ENCODE assay signal across 8 cellular contexts in genomic region chr16:53419390-53419723, GRCh38. TPM values are rescaled to one million over a fixed set of nuclear protein-coding genes. Genes with fewer than 3 reads are reported as not detected.
DNase-seq lines count a peak whose midpoint lies in the region; ATAC-seq, FAIRE-seq and TF ChIP-seq lines count a peak whose summit lies in the region.
"Not testable (repeated sequence)": the region's sequence is repeated elsewhere in the genome, so short reads cannot be mapped to it uniquely, and the experiment has no call there.

No MANE protein-coding gene starts in this region.

- DNase-seq in EH (ENCODE audit: low read depth) = peak; percentile 41
- DNase-seq in PC-9; K562 (ENCODE audit: extremely low read depth in 1 of 4, low spot score in 3 of 4); epithelial cell of prostate (ENCODE audit: low read depth, low spot score); foreskin keratinocyte; trophoblast cell; type B pancreatic cell (ENCODE audit: extremely low spot score, unreplicated experiment): not testable (repeated sequence)
- DNase-seq in activated CD8-positive, alpha-beta T cell treated with anti-CD3 and anti-CD28 coated beads for 36 hours = peak; percentile 14

- not testable (repeated sequence) for H2BK12ac ChIP-seq in trophoblast cell (ENCODE audit: low read length)

- H3K4ac ChIP-seq in trophoblast cell (ENCODE audit: low read depth, low read length) = not testable (repeated sequence)

- not testable (repeated sequence) for H3K27me3 Mint-ChIP-seq in activated CD8-positive, alpha-beta T cell treated with anti-CD3 and anti-CD28 coated beads for 36 hours; type B pancreatic cell

- peaks cover 11% of the 10 kb centered on the region; the same call in 1 of the 2 replicates for H3F3A ChIP-seq in PC-9 (ENCODE audit: insufficient read depth, low read depth)

- peak overlapping the region; percentile 33; the same call in 1 of the 2 replicates for H3K4me2 ChIP-seq in PC-9
- not testable (repeated sequence) for H3K4me2 ChIP-seq in K562 (ENCODE audit: insufficient read depth, low read length); trophoblast cell (ENCODE audit: low read length)

- not testable (repeated sequence) for H4K8ac ChIP-seq in trophoblast cell (ENCODE audit: low read depth, low read length)

- not testable (repeated sequence) for TF ChIP-seq POLR2A in K562 (conservative IDR thresholded peaks at IDR 0.05)

- not testable (repeated sequence) for H3K79me2 ChIP-seq in PC-9 (ENCODE audit: low read depth); K562 (ENCODE audit: control insufficient read depth, insufficient read depth, low read length); trophoblast cell (ENCODE audit: control insufficient read depth, insufficient read depth, low read length, poor library complexity)

- peak overlapping the region; percentile 65 for H2BK120ac ChIP-seq in trophoblast cell (ENCODE audit: insufficient read depth, low read length, poor library complexity)

- H3K27me3 ChIP-seq in PC-9 (ENCODE audit: insufficient read depth, low read depth); K562 (ENCODE audit: control insufficient read depth in 2 of 2, insufficient read depth in 2 of 2, low read length in 2 of 2); foreskin keratinocyte; trophoblast cell (ENCODE audit: insufficient read depth, low read length): not testable (repeated sequence)

- H2AFZ ChIP-seq in PC-9 = peak overlapping the region; percentile 2; the same call in 1 of the 2 replicates
- peak overlapping the region; percentile 51; the same call in 1 of the 2 replicates for H2AFZ ChIP-seq in K562 (ENCODE audit: low read depth, low read length)
- not testable (repeated sequence) for H2AFZ ChIP-seq in trophoblast cell (ENCODE audit: insufficient read depth, low read length, poor library complexity)

- not testable (repeated sequence) for H3K27ac ChIP-seq in PC-9; K562 (ENCODE audit: extremely low read depth, low read depth, low read length)
- H3K27ac ChIP-seq in epithelial cell of prostate (peak overlapping the region; percentile 76), foreskin keratinocyte (peak overlapping the region; percentile 74), trophoblast cell (ENCODE audit: low read depth, low read length) (peak overlapping the region; percentile 26)

- not testable (repeated sequence) for H4K12ac ChIP-seq in trophoblast cell (ENCODE audit: low read depth, low read length)

- intact Hi-C loops in PC-9 (cut with micrococcal nuclease; ENCODE audit: unreplicated experiment) (loop anchor here (5.0 kb wide), 2 partner anchors 83 to 287 kb away; partner anchors contain the start of gene AKTIP), K562 (cut with micrococcal nuclease) (loop anchor here (5.0 kb wide), 1 partner anchor 93 kb away; no protein-coding TSS in a partner anchor)
- intact Hi-C loops in activated CD8-positive, alpha-beta T cell treated with anti-CD3 and anti-CD28 coated beads for 36 hours (cut with micrococcal nuclease) = not testable (repeated sequence)

- not testable (repeated sequence) for H3K27ac Mint-ChIP-seq in activated CD8-positive, alpha-beta T cell treated with anti-CD3 and anti-CD28 coated beads for 36 hours
- peak overlapping the region; percentile 71 for H3K27ac Mint-ChIP-seq in type B pancreatic cell

- not testable (repeated sequence) for H3K14ac ChIP-seq in trophoblast cell (ENCODE audit: low read length)

- not testable (repeated sequence) for TF ChIP-seq EP300 in K562 (IDR thresholded peaks at IDR 0.05; ENCODE audit: low read length)

- H3K4me3 ChIP-seq in PC-9; K562; trophoblast cell (ENCODE audit: low read depth, low read length): not testable (repeated sequence)

- H3K9me3 Mint-ChIP-seq in activated CD8-positive, alpha-beta T cell treated with anti-CD3 and anti-CD28 coated beads for 36 hours; type B pancreatic cell: not testable (repeated sequence)

- not testable (repeated sequence) for H3K9me2 ChIP-seq in PC-9 (ENCODE audit: insufficient read depth)

- not testable (repeated sequence) for H4K91ac ChIP-seq in trophoblast cell (ENCODE audit: low read depth, low read length)

- not testable (repeated sequence) for TF ChIP-seq RAD21 in K562 (CRISPR knock-in tag; conservative IDR thresholded peaks at IDR 0.05 in 1 of 2, IDR thresholded peaks at IDR 0.05 in 1 of 2)

- not testable (repeated sequence) for H4K20me1 ChIP-seq in PC-9 (ENCODE audit: insufficient read depth); K562 (replicated peaks; ENCODE audit: control insufficient read depth, insufficient read depth, low read length)

- peaks cover 25% of the 10 kb centered on the region for H3K4me1 ChIP-seq in PC-9 (replicated peaks; ENCODE audit: insufficient read depth)
- H3K4me1 ChIP-seq in K562 (replicated peaks in 1 of 2; ENCODE audit: control insufficient read depth in 2 of 2, insufficient read depth in 2 of 2, low read length in 2 of 2); foreskin keratinocyte; trophoblast cell (ENCODE audit: control insufficient read depth in 1 of 2, insufficient read depth in 2 of 2, low read length in 2 of 2): not testable (repeated sequence)

- H3K9me3 ChIP-seq in PC-9 (ENCODE audit: insufficient read depth, low read depth) = peaks cover 21% of the 10 kb centered on the region; the same call in 1 of the 2 replicates
- not testable (repeated sequence) for H3K9me3 ChIP-seq in K562 (replicated peaks; ENCODE audit: control insufficient read depth, insufficient read depth, low read depth, low read length); trophoblast cell (ENCODE audit: insufficient read depth, low read depth, low read length)

- ATAC-seq in activated CD8-positive, alpha-beta T cell treated with anti-CD3 and anti-CD28 coated beads for 36 hours = not testable (repeated sequence)
- ATAC-seq in K562 (peak; percentile 55; the same call in 2 of the 3 replicates), foreskin keratinocyte (peak; percentile 29)

- H3K36me3 Mint-ChIP-seq in activated CD8-positive, alpha-beta T cell treated with anti-CD3 and anti-CD28 coated beads for 36 hours (ENCODE audit: low read depth); type B pancreatic cell: not testable (repeated sequence)

- in situ Hi-C loops in K562 (cut with MboI) = not testable (repeated sequence)

- H2BK5ac ChIP-seq in trophoblast cell (ENCODE audit: low read depth, low read length, poor library complexity) = not testable (repeated sequence)

- not testable (repeated sequence) for H2AK5ac ChIP-seq in trophoblast cell (ENCODE audit: low read length)

- not testable (repeated sequence) for H3K9me1 ChIP-seq in K562 (ENCODE audit: control insufficient read depth, insufficient read depth, low read length)

- WGBS in K562 (ENCODE audit: insufficient coverage, low coverage, missing lambda C conversion rate) = 2% methylated on average over 2 of the region's 2 CpGs
- WGBS in trophoblast cell (ENCODE audit: extremely low coverage, insufficient coverage, insufficient read length) = no CpG with 5 or more reads among the region's 2 CpGs

- not testable (repeated sequence) for H3K36me3 ChIP-seq in PC-9 (ENCODE audit: low read depth); K562 (ENCODE audit: control insufficient read depth, insufficient read depth, low read length); trophoblast cell (ENCODE audit: control insufficient read depth in 1 of 2, insufficient read depth in 2 of 2, low read length in 2 of 2)

- CTCF ChIA-PET in PC-9 (lab: Charles Lee); K562 (lab: Yijun Ruan, JAX; ENCODE audit: low intra/inter-chr PET ratio): not testable (repeated sequence)
- CTCF ChIA-PET in activated CD8-positive, alpha-beta T cell treated with anti-CD3 and anti-CD28 coated beads for 36 hours (lab: Charles Lee) = interaction anchor here (1.0 to 1.5 kb wide), 2 partner anchors 14 to 54 kb away, joined by 3 to 4 read pairs; no protein-coding TSS in a partner anchor

- not testable (repeated sequence) for H3K79me1 ChIP-seq in trophoblast cell (ENCODE audit: low read length)

- not testable (repeated sequence) for BruUV-seq in PC-9 (replicated peaks; lab: Mats Ljungman, UMichigan); K562 (replicated peaks; lab: Mats Ljungman, UMichigan)

- POLR2A ChIA-PET in PC-9 (lab: Charles Lee; ENCODE audit: unreplicated experiment); K562 (lab: Yijun Ruan, JAX): not testable (repeated sequence)
- POLR2A ChIA-PET in activated CD8-positive, alpha-beta T cell treated with anti-CD3 and anti-CD28 coated beads for 36 hours (lab: Charles Lee) = interaction anchor here (1.0 to 1.1 kb wide), 2 partner anchors 36 to 56 kb away, joined by 3 to 5 read pairs; no protein-coding TSS in a partner anchor

- not testable (repeated sequence) for FAIRE-seq in K562 (lab: Jason Lieb, UNC)

- H3K18ac ChIP-seq in trophoblast cell (ENCODE audit: low read length) = not testable (repeated sequence)

- H3K4me1 Mint-ChIP-seq in activated CD8-positive, alpha-beta T cell treated with anti-CD3 and anti-CD28 coated beads for 36 hours (ENCODE audit: low read depth); type B pancreatic cell (ENCODE audit: unreplicated experiment): not testable (repeated sequence)

- not testable (repeated sequence) for H3K23ac ChIP-seq in trophoblast cell (ENCODE audit: low read length)

- not testable (repeated sequence) for H3K9ac ChIP-seq in K562 (ENCODE audit: insufficient read depth in 1 of 2, low read depth in 2 of 2, low read length in 2 of 2); trophoblast cell (ENCODE audit: low read length)

- TF ChIP-seq CTCF in PC-9 (conservative IDR thresholded peaks at IDR 0.05); activated CD8-positive, alpha-beta T cell treated with anti-CD3 and anti-CD28 coated beads for 36 hours (IDR thresholded peaks at IDR 0.05); K562 (IDR thresholded peaks at IDR 0.05 in 2 of 3, conservative IDR thresholded peaks at IDR 0.05 in 1 of 3; ENCODE audit: insufficient read depth in 2 of 3, low read depth in 1 of 3, low read length in 3 of 3); foreskin keratinocyte (conservative IDR thresholded peaks at IDR 0.05); type B pancreatic cell (conservative IDR thresholded peaks at IDR 0.05): not testable (repeated sequence)

- H3K4me3 Mint-ChIP-seq in activated CD8-positive, alpha-beta T cell treated with anti-CD3 and anti-CD28 coated beads for 36 hours; type B pancreatic cell: not testable (repeated sequence)

RNA-seq across cellular contexts. Expression of gene RBL2, which starts 14.9 kb away (rescaled TPM):
- total RNA-seq in PC-9 (2021) (57.5 and 72.0 TPM in 2 replicates), K562 (2014; rRNA removed) (20.3 and 23.6 TPM in 2 replicates), K562 (2014; rRNA removed; fragmentation: Illumina TruSeq; extraction: Trizol) (29.3 and 33.9 TPM in 2 replicates), K562 (2015; rRNA removed; fragmentation: Illumina TruSeq; extraction: Trizol) (25.9 and 28.5 TPM in 2 replicates), K562 (2021) (26.8 and 28.5 TPM in 2 replicates), foreskin keratinocyte (35.2 and 36.6 TPM in 2 replicates), type B pancreatic cell (ENCODE audit: low replicate concordance) (49.1 and 51.0 TPM in 2 replicates)
- total RNA-seq in activated CD8-positive, alpha-beta T cell treated with anti-CD3 and anti-CD28 coated beads for 36 hours = 10 to 100 TPM; 67.2 to 73.5 TPM
- total RNA-seq in K562 (2011; cell fraction: chromatin; rRNA removed; ENCODE audit: low replicate concordance) = 94.2 and 230 TPM in 2 replicates
- 51.7 and 57.8 TPM in 2 replicates for total RNA-seq in K562 (2011; cell fraction: nucleolus; rRNA removed)
- total RNA-seq in K562 (2011; cell fraction: nucleoplasm; rRNA removed) = 92.6 and 110 TPM in 2 replicates
- polyA plus RNA-seq in K562 (2011; rRNA removed) (76.3 and 85.8 TPM in 2 replicates), K562 (2014; fragmentation: Illumina TruSeq; extraction: Trizol) (32.1 and 36.7 TPM in 2 replicates), K562 (2014; fragmentation: Nextera tagmentation; extraction: Ambion mirVana) (1 to 10 TPM; 7.8 to 9.0 TPM), K562 (2014; rRNA removed) (31.2 and 38.2 TPM in 2 replicates), foreskin keratinocyte (9.4 and 10.6 TPM in 2 replicates)
- polyA plus RNA-seq in K562 (2011; cell fraction: cytosol; rRNA removed) = 18.2 and 30.4 TPM in 2 replicates
- polyA plus RNA-seq in K562 (2011; cell fraction: nucleus; rRNA removed) = 227 and 343 TPM in 2 replicates
- 17.4 and 33.3 TPM in 2 replicates for polyA plus RNA-seq in K562 (2012)
- 43.8 and 51.9 TPM in 2 replicates for polyA minus RNA-seq in K562 (2011; rRNA and poly(A)+ RNA removed)
- 15.2 and 16.0 TPM in 2 replicates for polyA minus RNA-seq in K562 (2011; cell fraction: cytosol; rRNA and poly(A)+ RNA removed)
- 55.3 and 118 TPM in 2 replicates for polyA minus RNA-seq in K562 (2011; cell fraction: nucleus; rRNA and poly(A)+ RNA removed)
- 18.2 and 18.5 TPM in 2 replicates for polyA plus RNA-seq in trophoblast cell (2013)
